In the genomic region with DNA sequence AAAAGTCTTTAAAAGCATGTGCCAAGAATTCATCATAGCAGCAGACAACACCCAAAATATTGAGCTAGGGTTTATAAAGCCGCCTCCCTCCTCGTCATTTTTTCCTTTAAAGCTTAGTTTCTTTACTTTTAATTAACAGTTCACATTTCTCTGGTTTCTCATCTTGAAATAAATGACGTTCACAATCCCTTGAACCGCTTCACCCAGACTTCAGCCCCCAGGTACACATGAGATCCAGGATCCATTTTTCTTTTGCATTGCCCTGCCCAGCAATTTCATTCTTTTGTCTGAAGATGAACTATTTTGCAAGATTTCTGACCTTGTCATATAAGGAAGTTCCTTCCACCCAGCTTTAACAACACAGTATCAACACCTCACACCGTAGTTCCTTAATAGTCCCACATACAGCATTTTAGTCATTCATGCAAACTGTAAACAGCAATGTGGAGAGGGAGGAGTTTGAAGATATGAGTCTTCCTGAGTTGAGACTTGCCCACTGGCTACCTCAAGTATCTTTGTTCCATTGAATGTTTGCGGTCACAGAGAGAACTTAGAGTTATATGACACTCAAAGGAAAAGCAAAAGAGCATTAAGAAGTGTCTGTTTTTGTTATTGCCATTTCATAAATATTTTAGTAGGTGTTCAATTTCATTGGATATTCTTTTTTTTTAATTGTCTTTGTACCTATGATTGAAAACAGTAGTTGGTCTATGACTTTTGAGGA, we compare ENCODE assay signal across 1 cellular context.
TF ChIP-seq lines count a peak whose summit lies in the region.

No MANE protein-coding gene starts in this region.

TF ChIP-seq in K562, 482 proteins besides CTCF, POLR2A, EP300 and RAD21 (continued from another document and continues in another):
- TF ChIP-seq RBM39 (optimal IDR thresholded peaks at IDR 0.05; ENCODE audit: low read depth, low read length) = no peak
- no peak for TF ChIP-seq ILF3 (IDR thresholded peaks at IDR 0.05; ENCODE audit: borderline replicate concordance)
- TF ChIP-seq, protein P1, sequence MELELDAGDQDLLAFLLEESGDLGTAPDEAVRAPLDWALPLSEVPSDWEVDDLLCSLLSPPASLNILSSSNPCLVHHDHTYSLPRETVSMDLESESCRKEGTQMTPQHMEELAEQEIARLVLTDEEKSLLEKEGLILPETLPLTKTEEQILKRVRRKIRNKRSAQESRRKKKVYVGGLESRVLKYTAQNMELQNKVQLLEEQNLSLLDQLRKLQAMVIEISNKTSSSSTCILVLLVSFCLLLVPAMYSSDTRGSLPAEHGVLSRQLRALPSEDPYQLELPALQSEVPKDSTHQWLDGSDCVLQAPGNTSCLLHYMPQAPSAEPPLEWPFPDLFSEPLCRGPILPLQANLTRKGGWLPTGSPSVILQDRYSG (tag; conservative IDR thresholded peaks at IDR 0.05; ENCODE audit: low read depth) = peak; percentile 79; the same call in 1 of the 2 replicates
- TF ChIP-seq TCF3 (CRISPR knock-in tag; IDR thresholded peaks at IDR 0.05) = peak; percentile 91
- TF ChIP-seq KLF6 (CRISPR knock-in tag; IDR thresholded peaks at IDR 0.05; ENCODE audit: borderline replicate concordance) = no peak
- TF ChIP-seq STAG1 (CRISPR knock-in tag; IDR thresholded peaks at IDR 0.05; ENCODE audit: borderline replicate concordance) = no peak
- TF ChIP-seq FOXJ2 (tag; IDR thresholded peaks at IDR 0.05) = no peak
- TF ChIP-seq, protein P2, sequence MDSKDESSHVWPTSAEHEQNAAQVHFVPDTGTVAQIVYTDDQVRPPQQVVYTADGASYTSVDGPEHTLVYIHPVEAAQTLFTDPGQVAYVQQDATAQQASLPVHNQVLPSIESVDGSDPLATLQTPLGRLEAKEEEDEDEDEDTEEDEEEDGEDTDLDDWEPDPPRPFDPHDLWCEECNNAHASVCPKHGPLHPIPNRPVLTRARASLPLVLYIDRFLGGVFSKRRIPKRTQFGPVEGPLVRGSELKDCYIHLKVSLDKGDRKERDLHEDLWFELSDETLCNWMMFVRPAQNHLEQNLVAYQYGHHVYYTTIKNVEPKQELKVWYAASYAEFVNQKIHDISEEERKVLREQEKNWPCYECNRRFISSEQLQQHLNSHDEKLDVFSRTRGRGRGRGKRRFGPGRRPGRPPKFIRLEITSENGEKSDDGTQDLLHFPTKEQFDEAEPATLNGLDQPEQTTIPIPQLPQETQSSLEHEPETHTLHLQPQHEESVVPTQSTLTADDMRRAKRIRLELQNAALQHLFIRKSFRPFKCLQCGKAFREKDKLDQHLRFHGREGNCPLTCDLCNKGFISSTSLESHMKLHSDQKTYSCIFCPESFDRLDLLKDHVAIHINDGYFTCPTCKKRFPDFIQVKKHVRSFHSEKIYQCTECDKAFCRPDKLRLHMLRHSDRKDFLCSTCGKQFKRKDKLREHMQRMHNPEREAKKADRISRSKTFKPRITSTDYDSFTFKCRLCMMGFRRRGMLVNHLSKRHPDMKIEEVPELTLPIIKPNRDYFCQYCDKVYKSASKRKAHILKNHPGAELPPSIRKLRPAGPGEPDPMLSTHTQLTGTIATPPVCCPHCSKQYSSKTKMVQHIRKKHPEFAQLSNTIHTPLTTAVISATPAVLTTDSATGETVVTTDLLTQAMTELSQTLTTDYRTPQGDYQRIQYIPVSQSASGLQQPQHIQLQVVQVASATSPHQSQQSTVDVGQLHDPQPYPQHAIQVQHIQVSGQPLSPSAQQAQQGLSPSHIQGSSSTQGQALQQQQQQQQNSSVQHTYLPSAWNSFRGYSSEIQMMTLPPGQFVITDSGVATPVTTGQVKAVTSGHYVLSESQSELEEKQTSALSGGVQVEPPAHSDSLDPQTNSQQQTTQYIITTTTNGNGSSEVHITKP (IDR thresholded peaks at IDR 0.05; ENCODE audit: partially characterized antibody) = no peak
- TF ChIP-seq TAF7 (tag; IDR thresholded peaks at IDR 0.05) = no peak
- TF ChIP-seq, protein P3, sequence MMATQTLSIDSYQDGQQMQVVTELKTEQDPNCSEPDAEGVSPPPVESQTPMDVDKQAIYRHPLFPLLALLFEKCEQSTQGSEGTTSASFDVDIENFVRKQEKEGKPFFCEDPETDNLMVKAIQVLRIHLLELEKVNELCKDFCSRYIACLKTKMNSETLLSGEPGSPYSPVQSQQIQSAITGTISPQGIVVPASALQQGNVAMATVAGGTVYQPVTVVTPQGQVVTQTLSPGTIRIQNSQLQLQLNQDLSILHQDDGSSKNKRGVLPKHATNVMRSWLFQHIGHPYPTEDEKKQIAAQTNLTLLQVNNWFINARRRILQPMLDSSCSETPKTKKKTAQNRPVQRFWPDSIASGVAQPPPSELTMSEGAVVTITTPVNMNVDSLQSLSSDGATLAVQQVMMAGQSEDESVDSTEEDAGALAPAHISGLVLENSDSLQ (IDR thresholded peaks at IDR 0.05) = peak; percentile 48; the same call in 1 of the 2 replicates
- TF ChIP-seq NR2C2 (CRISPR knock-in tag; IDR thresholded peaks at IDR 0.05) = no peak
- TF ChIP-seq NR2C2 (tag; IDR thresholded peaks at IDR 0.05) = peak; percentile 59; the same call in 1 of the 2 replicates
- TF ChIP-seq, protein P4, sequence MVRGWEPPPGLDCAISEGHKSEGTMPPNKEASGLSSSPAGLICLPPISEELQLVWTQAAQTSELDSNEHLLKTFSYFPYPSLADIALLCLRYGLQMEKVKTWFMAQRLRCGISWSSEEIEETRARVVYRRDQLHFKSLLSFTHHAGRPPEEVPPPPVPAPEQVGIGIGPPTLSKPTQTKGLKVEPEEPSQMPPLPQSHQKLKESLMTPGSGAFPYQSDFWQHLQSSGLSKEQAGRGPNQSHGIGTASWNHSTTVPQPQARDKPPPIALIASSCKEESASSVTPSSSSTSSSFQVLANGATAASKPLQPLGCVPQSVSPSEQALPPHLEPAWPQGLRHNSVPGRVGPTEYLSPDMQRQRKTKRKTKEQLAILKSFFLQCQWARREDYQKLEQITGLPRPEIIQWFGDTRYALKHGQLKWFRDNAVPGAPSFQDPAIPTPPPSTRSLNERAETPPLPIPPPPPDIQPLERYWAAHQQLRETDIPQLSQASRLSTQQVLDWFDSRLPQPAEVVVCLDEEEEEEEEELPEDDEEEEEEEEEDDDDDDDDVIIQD (CRISPR knock-in tag; IDR thresholded peaks at IDR 0.05) = no peak
- TF ChIP-seq, protein P5, sequence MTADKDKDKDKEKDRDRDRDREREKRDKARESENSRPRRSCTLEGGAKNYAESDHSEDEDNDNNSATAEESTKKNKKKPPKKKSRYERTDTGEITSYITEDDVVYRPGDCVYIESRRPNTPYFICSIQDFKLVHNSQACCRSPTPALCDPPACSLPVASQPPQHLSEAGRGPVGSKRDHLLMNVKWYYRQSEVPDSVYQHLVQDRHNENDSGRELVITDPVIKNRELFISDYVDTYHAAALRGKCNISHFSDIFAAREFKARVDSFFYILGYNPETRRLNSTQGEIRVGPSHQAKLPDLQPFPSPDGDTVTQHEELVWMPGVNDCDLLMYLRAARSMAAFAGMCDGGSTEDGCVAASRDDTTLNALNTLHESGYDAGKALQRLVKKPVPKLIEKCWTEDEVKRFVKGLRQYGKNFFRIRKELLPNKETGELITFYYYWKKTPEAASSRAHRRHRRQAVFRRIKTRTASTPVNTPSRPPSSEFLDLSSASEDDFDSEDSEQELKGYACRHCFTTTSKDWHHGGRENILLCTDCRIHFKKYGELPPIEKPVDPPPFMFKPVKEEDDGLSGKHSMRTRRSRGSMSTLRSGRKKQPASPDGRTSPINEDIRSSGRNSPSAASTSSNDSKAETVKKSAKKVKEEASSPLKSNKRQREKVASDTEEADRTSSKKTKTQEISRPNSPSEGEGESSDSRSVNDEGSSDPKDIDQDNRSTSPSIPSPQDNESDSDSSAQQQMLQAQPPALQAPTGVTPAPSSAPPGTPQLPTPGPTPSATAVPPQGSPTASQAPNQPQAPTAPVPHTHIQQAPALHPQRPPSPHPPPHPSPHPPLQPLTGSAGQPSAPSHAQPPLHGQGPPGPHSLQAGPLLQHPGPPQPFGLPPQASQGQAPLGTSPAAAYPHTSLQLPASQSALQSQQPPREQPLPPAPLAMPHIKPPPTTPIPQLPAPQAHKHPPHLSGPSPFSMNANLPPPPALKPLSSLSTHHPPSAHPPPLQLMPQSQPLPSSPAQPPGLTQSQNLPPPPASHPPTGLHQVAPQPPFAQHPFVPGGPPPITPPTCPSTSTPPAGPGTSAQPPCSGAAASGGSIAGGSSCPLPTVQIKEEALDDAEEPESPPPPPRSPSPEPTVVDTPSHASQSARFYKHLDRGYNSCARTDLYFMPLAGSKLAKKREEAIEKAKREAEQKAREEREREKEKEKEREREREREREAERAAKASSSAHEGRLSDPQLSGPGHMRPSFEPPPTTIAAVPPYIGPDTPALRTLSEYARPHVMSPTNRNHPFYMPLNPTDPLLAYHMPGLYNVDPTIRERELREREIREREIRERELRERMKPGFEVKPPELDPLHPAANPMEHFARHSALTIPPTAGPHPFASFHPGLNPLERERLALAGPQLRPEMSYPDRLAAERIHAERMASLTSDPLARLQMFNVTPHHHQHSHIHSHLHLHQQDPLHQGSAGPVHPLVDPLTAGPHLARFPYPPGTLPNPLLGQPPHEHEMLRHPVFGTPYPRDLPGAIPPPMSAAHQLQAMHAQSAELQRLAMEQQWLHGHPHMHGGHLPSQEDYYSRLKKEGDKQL (CRISPR knock-in tag; IDR thresholded peaks at IDR 0.05; ENCODE audit: borderline replicate concordance) = no peak
- TF ChIP-seq, protein P6, sequence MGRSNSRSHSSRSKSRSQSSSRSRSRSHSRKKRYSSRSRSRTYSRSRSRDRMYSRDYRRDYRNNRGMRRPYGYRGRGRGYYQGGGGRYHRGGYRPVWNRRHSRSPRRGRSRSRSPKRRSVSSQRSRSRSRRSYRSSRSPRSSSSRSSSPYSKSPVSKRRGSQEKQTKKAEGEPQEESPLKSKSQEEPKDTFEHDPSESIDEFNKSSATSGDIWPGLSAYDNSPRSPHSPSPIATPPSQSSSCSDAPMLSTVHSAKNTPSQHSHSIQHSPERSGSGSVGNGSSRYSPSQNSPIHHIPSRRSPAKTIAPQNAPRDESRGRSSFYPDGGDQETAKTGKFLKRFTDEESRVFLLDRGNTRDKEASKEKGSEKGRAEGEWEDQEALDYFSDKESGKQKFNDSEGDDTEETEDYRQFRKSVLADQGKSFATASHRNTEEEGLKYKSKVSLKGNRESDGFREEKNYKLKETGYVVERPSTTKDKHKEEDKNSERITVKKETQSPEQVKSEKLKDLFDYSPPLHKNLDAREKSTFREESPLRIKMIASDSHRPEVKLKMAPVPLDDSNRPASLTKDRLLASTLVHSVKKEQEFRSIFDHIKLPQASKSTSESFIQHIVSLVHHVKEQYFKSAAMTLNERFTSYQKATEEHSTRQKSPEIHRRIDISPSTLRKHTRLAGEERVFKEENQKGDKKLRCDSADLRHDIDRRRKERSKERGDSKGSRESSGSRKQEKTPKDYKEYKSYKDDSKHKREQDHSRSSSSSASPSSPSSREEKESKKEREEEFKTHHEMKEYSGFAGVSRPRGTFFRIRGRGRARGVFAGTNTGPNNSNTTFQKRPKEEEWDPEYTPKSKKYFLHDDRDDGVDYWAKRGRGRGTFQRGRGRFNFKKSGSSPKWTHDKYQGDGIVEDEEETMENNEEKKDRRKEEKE (IDR thresholded peaks at IDR 0.05; ENCODE audit: borderline replicate concordance in 1 of 2, control insufficient read depth in 1 of 2, low read depth in 2 of 2, low read length in 1 of 2) = 0 out of 4 replicates have a peak, but pooled peaks of 1 of the 2 experiments have one; percentile 67
- TF ChIP-seq, protein P7, sequence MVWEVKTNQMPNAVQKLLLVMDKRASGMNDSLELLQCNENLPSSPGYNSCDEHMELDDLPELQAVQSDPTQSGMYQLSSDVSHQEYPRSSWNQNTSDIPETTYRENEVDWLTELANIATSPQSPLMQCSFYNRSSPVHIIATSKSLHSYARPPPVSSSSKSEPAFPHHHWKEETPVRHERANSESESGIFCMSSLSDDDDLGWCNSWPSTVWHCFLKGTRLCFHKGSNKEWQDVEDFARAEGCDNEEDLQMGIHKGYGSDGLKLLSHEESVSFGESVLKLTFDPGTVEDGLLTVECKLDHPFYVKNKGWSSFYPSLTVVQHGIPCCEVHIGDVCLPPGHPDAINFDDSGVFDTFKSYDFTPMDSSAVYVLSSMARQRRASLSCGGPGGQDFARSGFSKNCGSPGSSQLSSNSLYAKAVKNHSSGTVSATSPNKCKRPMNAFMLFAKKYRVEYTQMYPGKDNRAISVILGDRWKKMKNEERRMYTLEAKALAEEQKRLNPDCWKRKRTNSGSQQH (CRISPR knock-in tag; IDR thresholded peaks at IDR 0.05) = no peak
- TF ChIP-seq CHCHD3 (CRISPR knock-in tag; IDR thresholded peaks at IDR 0.05) = no peak
- no peak for TF ChIP-seq HDAC3 (IDR thresholded peaks at IDR 0.05; ENCODE audit: borderline replicate concordance, partially characterized antibody)
- TF ChIP-seq, protein P8, sequence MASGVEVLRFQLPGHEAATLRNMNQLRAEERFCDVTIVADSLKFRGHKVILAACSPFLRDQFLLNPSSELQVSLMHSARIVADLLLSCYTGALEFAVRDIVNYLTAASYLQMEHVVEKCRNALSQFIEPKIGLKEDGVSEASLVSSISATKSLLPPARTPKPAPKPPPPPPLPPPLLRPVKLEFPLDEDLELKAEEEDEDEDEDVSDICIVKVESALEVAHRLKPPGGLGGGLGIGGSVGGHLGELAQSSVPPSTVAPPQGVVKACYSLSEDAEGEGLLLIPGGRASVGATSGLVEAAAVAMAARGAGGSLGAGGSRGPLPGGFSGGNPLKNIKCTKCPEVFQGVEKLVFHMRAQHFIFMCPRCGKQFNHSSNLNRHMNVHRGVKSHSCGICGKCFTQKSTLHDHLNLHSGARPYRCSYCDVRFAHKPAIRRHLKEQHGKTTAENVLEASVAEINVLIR (CRISPR knock-in tag; IDR thresholded peaks at IDR 0.05) = no peak
- 0 out of 2 replicates have a peak, but pooled peaks have one; percentile 7 for TF ChIP-seq ZEB2 (IDR thresholded peaks at IDR 0.05)
- TF ChIP-seq, protein P9, sequence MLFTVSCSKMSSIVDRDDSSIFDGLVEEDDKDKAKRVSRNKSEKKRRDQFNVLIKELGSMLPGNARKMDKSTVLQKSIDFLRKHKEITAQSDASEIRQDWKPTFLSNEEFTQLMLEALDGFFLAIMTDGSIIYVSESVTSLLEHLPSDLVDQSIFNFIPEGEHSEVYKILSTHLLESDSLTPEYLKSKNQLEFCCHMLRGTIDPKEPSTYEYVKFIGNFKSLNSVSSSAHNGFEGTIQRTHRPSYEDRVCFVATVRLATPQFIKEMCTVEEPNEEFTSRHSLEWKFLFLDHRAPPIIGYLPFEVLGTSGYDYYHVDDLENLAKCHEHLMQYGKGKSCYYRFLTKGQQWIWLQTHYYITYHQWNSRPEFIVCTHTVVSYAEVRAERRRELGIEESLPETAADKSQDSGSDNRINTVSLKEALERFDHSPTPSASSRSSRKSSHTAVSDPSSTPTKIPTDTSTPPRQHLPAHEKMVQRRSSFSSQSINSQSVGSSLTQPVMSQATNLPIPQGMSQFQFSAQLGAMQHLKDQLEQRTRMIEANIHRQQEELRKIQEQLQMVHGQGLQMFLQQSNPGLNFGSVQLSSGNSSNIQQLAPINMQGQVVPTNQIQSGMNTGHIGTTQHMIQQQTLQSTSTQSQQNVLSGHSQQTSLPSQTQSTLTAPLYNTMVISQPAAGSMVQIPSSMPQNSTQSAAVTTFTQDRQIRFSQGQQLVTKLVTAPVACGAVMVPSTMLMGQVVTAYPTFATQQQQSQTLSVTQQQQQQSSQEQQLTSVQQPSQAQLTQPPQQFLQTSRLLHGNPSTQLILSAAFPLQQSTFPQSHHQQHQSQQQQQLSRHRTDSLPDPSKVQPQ (CRISPR knock-in tag; IDR thresholded peaks at IDR 0.05; ENCODE audit: borderline replicate concordance) = no peak
- TF ChIP-seq NFRKB (IDR thresholded peaks at IDR 0.05; ENCODE audit: low read depth) = no peak; the same call in 1 of the 2 replicates
- TF ChIP-seq CBX8 (IDR thresholded peaks at IDR 0.05; ENCODE audit: borderline replicate concordance, extremely low read depth, low read depth, low read length, poor library complexity, severe bottlenecking) = no peak
- TF ChIP-seq HDGF (IDR thresholded peaks at IDR 0.05) = no peak
